1 cellular context compared by ENCODE assay signal in the genomic region with DNA sequence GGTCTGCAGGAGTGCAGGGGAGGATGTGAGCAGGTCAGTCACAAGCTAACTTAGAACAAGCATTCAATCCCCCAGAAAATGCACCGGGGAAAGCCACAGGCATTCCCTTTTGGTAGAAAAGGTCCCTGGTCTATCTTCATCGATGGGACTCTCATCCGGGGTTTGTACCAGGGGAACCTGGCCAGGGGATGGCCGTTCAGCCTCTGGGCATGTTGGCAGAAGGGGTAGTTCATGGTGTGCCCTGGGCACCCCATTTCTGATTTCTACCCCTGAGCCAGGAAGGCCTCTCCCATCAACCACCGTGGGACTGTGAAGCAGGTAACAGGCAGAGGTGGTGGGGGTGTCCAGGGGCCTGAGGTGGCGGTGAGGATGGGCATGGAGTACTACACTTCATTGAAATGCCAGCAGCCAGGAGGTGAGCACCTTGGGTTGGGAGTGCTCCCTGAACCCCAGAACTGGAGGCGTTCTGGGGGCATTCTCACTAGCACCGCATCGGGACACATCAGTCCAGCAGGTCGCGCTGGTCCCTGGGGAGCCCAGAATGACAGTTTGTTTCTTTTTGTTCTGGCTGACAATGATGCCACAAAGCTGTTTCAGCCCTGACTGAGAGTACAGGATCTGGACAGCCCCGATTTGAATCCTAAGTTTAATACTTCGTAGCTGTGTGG.
TF ChIP-seq lines count a peak whose summit lies in the region.

No MANE protein-coding gene starts in this region.

TF ChIP-seq in IMR-90, 13 proteins besides CTCF, POLR2A, EP300 and RAD21:
- no peak for TF ChIP-seq NFE2L2 (IDR thresholded peaks at IDR 0.05; ENCODE audit: low read depth, low read length)
- TF ChIP-seq CEBPB (IDR thresholded peaks at IDR 0.05; ENCODE audit: low read depth, low read length): no peak
- no peak for TF ChIP-seq SMC3 (IDR thresholded peaks at IDR 0.05; ENCODE audit: low read depth, low read length)
- TF ChIP-seq, protein P1, sequence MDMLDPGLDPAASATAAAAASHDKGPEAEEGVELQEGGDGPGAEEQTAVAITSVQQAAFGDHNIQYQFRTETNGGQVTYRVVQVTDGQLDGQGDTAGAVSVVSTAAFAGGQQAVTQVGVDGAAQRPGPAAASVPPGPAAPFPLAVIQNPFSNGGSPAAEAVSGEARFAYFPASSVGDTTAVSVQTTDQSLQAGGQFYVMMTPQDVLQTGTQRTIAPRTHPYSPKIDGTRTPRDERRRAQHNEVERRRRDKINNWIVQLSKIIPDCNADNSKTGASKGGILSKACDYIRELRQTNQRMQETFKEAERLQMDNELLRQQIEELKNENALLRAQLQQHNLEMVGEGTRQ (IDR thresholded peaks at IDR 0.05; ENCODE audit: low read depth, low read length): no peak
- TF ChIP-seq FOS (IDR thresholded peaks at IDR 0.05; ENCODE audit: low read depth, low read length): no peak
- no peak for TF ChIP-seq CHD1 (IDR thresholded peaks at IDR 0.05; ENCODE audit: low read depth, low read length)
- no peak for TF ChIP-seq MAFK (IDR thresholded peaks at IDR 0.05; ENCODE audit: low read depth, low read length)
- no peak for TF ChIP-seq MAZ (IDR thresholded peaks at IDR 0.05; ENCODE audit: borderline replicate concordance, low read depth, low read length)
- TF ChIP-seq BHLHE40 (IDR thresholded peaks at IDR 0.05; ENCODE audit: low read depth, low read length): no peak
- TF ChIP-seq RCOR1 (IDR thresholded peaks at IDR 0.05; ENCODE audit: insufficient replicate concordance, low read length): no peak
- TF ChIP-seq RFX5 (IDR thresholded peaks at IDR 0.05; ENCODE audit: low read depth, low read length): no peak
- TF ChIP-seq, protein P2, sequence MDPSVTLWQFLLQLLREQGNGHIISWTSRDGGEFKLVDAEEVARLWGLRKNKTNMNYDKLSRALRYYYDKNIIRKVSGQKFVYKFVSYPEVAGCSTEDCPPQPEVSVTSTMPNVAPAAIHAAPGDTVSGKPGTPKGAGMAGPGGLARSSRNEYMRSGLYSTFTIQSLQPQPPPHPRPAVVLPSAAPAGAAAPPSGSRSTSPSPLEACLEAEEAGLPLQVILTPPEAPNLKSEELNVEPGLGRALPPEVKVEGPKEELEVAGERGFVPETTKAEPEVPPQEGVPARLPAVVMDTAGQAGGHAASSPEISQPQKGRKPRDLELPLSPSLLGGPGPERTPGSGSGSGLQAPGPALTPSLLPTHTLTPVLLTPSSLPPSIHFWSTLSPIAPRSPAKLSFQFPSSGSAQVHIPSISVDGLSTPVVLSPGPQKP (IDR thresholded peaks at IDR 0.05; ENCODE audit: borderline replicate concordance, low read depth, low read length): no peak
- TF ChIP-seq MXI1 (IDR thresholded peaks at IDR 0.05; ENCODE audit: borderline replicate concordance, low read depth, low read length): no peak
